7 cellular contexts compared by ENCODE assay signal in the genomic region with DNA sequence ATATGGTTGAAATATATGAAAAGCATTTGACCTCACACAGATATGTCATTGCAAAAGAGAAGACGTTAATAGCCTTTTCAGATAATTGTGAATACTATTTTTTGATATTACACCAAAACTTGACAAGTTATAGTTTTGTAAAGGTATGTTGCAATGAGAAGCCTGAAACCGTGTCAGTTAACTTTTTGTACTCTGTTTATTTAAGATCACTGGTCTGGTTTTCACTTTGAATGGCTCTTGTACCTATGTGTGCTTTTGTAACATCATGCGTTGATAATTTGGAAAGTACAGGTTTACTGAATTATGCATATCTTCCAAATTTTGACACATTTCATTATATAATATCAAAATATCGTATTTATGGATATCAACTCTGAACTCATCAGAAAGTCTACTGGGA.
"Had no signal": no experiment of that assay in that cellular context is flagged by ENCODE, and none has a peak within 500 bp of the region (broad histone marks: within the 10 kb centered on the region; RNA-seq: fewer than 3 reads in every experiment).

No MANE protein-coding gene starts in this region.

- FAIRE-seq: HepG2, HTR-8/SVneo had no signal

- ATAC-seq: HepG2 had no signal

- H3K4me2 ChIP-seq: KMS-11 had no signal

- H3K27ac ChIP-seq: HL-60, KMS-11 had no signal

- H3K9ac ChIP-seq: KMS-11 had no signal

- DNase-seq: IMR-90, KBM-7, KG1 had no signal
